Comparison of ENCODE assay signal across 1 cellular context in the genomic region with DNA sequence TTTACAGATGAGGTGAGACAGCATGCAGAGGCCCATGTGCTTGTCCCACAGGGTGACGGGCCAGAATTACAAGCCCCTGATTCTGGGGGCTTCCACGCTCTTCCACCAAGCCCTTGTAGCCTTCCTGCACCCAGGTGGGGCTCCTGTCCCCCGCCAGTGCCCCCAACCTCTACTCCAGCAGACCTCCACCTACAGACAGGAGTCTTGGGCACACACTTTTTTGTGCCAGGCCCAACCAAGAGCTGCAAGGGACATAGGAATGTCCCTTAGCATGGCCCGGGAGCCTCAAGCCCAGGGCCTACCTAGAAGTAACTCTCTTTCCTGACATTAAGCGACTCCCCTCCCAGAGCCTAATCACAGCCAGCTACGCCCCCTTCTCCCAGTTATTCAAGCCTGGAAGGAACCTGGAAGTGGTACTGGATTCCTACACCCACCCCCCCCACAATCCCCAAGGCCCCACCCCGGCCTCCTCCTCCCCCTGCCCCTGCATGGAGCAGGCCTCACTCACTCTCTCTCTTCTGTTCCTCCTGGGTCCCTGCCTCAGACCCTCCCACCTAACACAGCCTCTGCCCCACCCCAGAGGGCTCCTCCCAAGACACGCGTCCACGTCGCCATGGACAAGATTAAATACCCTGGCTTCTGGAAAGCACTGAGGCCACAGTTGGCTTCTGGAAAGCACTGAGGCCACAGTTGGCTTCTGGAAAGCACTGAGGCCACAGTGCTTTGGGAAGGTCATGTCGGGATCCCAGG.
TF ChIP-seq lines count a peak whose summit lies in the region.

No MANE protein-coding gene starts in this region.

TF ChIP-seq in HepG2, 621 proteins besides CTCF, POLR2A, EP300 and RAD21 (continued from another document):
- TF ChIP-seq, protein P1, sequence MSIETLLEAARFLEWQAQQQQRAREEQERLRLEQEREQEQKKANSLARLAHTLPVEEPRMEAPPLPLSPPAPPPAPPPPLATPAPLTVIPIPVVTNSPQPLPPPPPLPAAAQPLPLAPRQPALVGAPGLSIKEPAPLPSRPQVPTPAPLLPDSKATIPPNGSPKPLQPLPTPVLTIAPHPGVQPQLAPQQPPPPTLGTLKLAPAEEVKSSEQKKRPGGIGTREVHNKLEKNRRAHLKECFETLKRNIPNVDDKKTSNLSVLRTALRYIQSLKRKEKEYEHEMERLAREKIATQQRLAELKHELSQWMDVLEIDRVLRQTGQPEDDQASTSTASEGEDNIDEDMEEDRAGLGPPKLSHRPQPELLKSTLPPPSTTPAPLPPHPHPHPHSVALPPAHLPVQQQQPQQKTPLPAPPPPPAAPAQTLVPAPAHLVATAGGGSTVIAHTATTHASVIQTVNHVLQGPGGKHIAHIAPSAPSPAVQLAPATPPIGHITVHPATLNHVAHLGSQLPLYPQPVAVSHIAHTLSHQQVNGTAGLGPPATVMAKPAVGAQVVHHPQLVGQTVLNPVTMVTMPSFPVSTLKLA (IDR thresholded peaks at IDR 0.05) = no peak
- TF ChIP-seq CEBPG (CRISPR knock-in tag; IDR thresholded peaks at IDR 0.05) = no peak
- TF ChIP-seq RFX1 (IDR thresholded peaks at IDR 0.05) = no peak
- TF ChIP-seq, protein P2, sequence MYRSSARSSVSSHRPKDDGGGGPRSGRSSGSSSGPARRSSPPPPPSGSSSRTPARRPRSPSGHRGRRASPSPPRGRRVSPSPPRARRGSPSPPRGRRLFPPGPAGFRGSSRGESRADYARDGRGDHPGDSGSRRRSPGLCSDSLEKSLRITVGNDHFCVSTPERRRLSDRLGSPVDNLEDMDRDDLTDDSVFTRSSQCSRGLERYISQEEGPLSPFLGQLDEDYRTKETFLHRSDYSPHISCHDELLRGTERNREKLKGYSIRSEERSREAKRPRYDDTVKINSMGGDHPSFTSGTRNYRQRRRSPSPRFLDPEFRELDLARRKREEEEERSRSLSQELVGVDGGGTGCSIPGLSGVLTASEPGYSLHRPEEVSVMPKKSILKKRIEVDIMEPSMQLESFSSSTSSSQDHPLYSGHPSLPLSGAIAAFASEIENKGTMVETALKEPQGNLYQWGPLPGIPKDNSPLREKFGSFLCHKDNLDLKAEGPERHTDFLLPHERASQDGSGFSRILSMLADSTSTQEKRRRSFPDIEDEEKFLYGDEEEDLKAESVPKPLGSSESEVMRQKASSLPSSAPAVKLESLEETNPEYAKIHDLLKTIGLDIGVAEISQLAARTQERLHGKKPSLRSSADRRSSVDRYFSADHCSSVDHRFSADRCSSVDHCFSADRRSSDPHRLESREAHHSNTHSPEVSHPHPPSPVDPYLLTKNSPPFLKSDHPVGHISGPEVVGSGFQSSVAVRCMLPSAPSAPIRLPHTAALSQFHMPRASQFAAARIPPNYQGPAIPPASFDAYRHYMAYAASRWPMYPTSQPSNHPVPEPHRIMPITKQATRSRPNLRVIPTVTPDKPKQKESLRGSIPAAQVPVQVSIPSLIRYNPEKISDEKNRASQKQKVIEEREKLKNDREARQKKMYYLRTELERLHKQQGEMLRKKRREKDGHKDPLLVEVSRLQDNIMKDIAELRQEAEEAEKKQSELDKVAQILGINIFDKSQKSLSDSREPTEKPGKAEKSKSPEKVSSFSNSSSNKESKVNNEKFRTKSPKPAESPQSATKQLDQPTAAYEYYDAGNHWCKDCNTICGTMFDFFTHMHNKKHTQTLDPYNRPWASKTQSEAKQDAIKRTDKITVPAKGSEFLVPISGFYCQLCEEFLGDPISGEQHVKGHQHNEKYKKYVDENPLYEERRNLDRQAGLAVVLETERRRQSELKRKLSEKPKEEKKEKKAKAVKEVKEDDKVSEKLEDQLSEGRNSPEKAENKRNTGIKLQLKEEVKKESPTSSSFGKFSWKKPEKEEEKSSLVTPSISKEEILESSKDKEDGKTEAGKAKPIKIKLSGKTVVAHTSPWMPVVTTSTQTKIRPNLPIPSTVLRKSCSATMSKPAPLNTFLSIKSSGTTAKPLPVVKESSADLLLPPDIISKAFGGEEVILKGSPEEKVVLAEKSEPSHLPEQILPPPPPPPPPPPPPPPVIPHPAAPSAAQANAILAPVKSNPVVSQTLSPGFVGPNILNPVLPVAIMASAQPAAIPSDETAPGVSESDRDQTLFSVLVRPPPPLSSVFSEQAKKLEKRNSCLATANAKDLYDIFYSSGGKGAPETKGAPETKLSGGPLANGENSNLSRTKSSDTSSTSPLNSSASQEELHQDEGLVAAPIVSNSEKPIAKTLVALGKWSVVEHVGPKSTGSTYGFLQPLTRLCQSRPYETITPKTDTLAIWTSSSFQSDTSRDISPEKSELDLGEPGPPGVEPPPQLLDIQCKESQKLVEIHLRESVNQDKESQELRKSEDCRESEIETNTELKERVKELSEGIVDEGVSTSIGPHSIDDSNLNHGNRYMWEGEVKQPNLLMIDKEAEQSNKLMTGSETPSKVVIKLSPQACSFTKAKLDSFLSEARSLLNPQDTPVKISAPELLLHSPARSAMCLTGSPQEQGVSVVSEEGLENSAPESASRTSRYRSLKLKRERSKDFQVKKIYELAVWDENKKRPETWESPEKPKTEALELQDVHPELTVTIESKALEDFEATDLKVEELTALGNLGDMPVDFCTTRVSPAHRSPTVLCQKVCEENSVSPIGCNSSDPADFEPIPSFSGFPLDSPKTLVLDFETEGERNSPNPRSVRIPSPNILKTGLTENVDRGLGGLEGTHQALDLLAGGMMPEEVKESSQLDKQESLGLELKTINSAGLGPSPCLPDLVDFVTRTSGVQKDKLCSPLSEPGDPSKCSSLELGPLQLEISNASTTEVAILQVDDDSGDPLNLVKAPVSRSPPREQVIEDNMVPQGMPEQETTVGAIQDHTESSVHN (CRISPR knock-in tag; IDR thresholded peaks at IDR 0.05) = no peak
- no peak for TF ChIP-seq GTF3A (CRISPR knock-in tag; conservative IDR thresholded peaks at IDR 0.05)
- TF ChIP-seq TBP (CRISPR knock-in tag; IDR thresholded peaks at IDR 0.05) = no peak
- no peak for TF ChIP-seq ZNF121 (CRISPR knock-in tag; IDR thresholded peaks at IDR 0.05)
